Comparison of ENCODE assay signal across 8 cellular contexts in genomic region chr6:63571883-63572732, GRCh38. TPM values are rescaled to one million over a fixed set of nuclear protein-coding genes. Genes with fewer than 3 reads are reported as not detected.
DNase-seq lines count a peak whose midpoint lies in the region; ATAC-seq and TF ChIP-seq lines count a peak whose summit lies in the region.

TSS of gene LOC128125822 (plus strand) at chr6:63572480.
TSS of gene PTP4A1 (plus strand) at chr6:63572480. CDS start at chr6:63576881, 4,401 bp downstream.

- H3K4me3 Mint-ChIP-seq in T-helper 1 cell treated with Interleukin-12 subunit alpha and Interleukin-12 subunit beta and Interleukin-4 antibody, amounts not matched to agents 30 μg/mL and 1 μg/mL, for 36 hours = peak within 1 kb of the TSS; percentile 93

- H3K36me3 ChIP-seq in prostate gland (no peaks in the 10 kb centered on the region), urinary bladder (ENCODE audit: insufficient read depth) (no peaks in the 10 kb centered on the region)

- no peaks in the 10 kb centered on the region for H3K27me3 ChIP-seq in prostate gland (replicated peaks; ENCODE audit: insufficient read depth)

- peak; percentile 100 for TF ChIP-seq POLR2A in prostate gland (IDR thresholded peaks at IDR 0.05)

- H3K27ac ChIP-seq in prostate gland (peak within 1 kb of the TSS; percentile 100), urinary bladder (ENCODE audit: low read depth) (peak within 1 kb of the TSS; percentile 99)

- H3K27me3 Mint-ChIP-seq in T-helper 1 cell treated with Interleukin-12 subunit alpha and Interleukin-12 subunit beta and Interleukin-4 antibody, amounts not matched to agents 30 μg/mL and 1 μg/mL, for 36 hours (ENCODE audit: low read depth) = no peaks in the 10 kb centered on the region

- DNase-seq in GM13977 (ENCODE audit: low spot score) (peak; percentile 95), NCI-H1694 (lab: John Stamatoyannopoulos, UW) (peak; percentile 81), amygdala (lab: John Stamatoyannopoulos, UW) (peak; percentile 75 to 99 (median 97)), left ventricle myocardium superior (peak; percentile 99), prostate gland (ENCODE audit: low spot score) (peak; percentile 98)

- ATAC-seq in HG02884 (IDR thresholded peaks at IDR 0.05; ENCODE audit: unreplicated experiment) = peak; percentile 87
- ATAC-seq in left ventricle myocardium superior = peak; percentile 99

- H3K9me3 Mint-ChIP-seq in T-helper 1 cell treated with Interleukin-12 subunit alpha and Interleukin-12 subunit beta and Interleukin-4 antibody, amounts not matched to agents 30 μg/mL and 1 μg/mL, for 36 hours = no peaks in the 10 kb centered on the region

- no peak for TF ChIP-seq CTCF in GM13977 (IDR thresholded peaks at IDR 0.05; ENCODE audit: extremely low read depth, insufficient read depth, missing control alignments)
- TF ChIP-seq CTCF in prostate gland (IDR thresholded peaks at IDR 0.05) = peak in 1 of 4 experiments; percentile 24

- in situ Hi-C loops in GM13977 (cut with MboI; ENCODE audit: low pct_unique_long_range_greater_than_20kb, low sequenced_read_pairs, unreplicated experiment) = loop anchor here (25.0 kb wide), 1 partner anchor 210 kb away; no protein-coding TSS in a partner anchor

- peak within 1 kb of the TSS; percentile 73 to 99 for H3K4me3 ChIP-seq in prostate gland
- peak within 1 kb of the TSS; percentile 96 for H3K4me3 ChIP-seq in urinary bladder (ENCODE audit: low read depth, low read length)

- peaks cover 23% of the 10 kb centered on the region for H3K36me3 Mint-ChIP-seq in T-helper 1 cell treated with Interleukin-12 subunit alpha and Interleukin-12 subunit beta and Interleukin-4 antibody, amounts not matched to agents 30 μg/mL and 1 μg/mL, for 36 hours (ENCODE audit: low read depth)

- intact Hi-C loops in left ventricle myocardium superior (cut with micrococcal nuclease) (no loop called here), prostate gland (cut with DNase I) (loop anchor here (5.0 kb wide), 1 partner anchor 65 kb away; the partner anchor contains the start of gene PHF3)

- H3K4me1 Mint-ChIP-seq in T-helper 1 cell treated with Interleukin-12 subunit alpha and Interleukin-12 subunit beta and Interleukin-4 antibody, amounts not matched to agents 30 μg/mL and 1 μg/mL, for 36 hours (ENCODE audit: low read depth) = peaks cover 30% of the 10 kb centered on the region

- peak within 1 kb of the TSS; percentile 96 for H3K27ac Mint-ChIP-seq in T-helper 1 cell treated with Interleukin-12 subunit alpha and Interleukin-12 subunit beta and Interleukin-4 antibody, amounts not matched to agents 30 μg/mL and 1 μg/mL, for 36 hours

- WGBS in prostate gland = under 1% methylated on average over 45 of the region's 77 CpGs
- under 1% methylated on average over 77 of the region's 77 CpGs for WGBS in urinary bladder

- H3K9me3 ChIP-seq in prostate gland = no peaks in the 10 kb centered on the region

- H3K4me1 ChIP-seq in prostate gland (replicated peaks) (no peaks in the 10 kb centered on the region), urinary bladder (ENCODE audit: insufficient read depth) (peaks cover 1% of the 10 kb centered on the region)

RNA-seq across cellular contexts. Expression of gene PTP4A1, which starts in this region (rescaled TPM):
- total RNA-seq in left ventricle myocardium superior = 39.1 TPM
- total RNA-seq in prostate gland = 10 to 100 TPM; 25.5 to 29.3 TPM
- total RNA-seq in urinary bladder = 63.4 TPM
- polyA plus RNA-seq in urinary bladder = 19.1 TPM

Comparison
In these comparisons a context has a peak if more than half of its experiments do, and no peak if none do; other contexts are left out.
1. Peak in every context shown above with its lines: DNase-seq, ATAC-seq, H3K4me3 ChIP-seq and H3K27ac ChIP-seq.